ENCODE assay signal across 8 cellular contexts in genomic region chr12:27142102-27142721, GRCh38. TPM values are rescaled to one million over a fixed set of nuclear protein-coding genes. Genes with fewer than 3 reads are reported as not detected.
DNase-seq lines count a peak whose midpoint lies in the region; TF ChIP-seq lines count a peak whose summit lies in the region.

No MANE protein-coding gene starts in this region.

- H3K27me3 ChIP-seq in SK-N-SH (ENCODE audit: insufficient read depth): no peaks in the 10 kb centered on the region

- POLR2A ChIA-PET in SK-N-SH (lab: Yijun Ruan, JAX): no interaction called here

- no peak for TF ChIP-seq EP300 in SK-N-SH (IDR thresholded peaks at IDR 0.05; ENCODE audit: borderline replicate concordance in 1 of 2, low read depth in 1 of 2, low read length in 1 of 2)

- H3F3A ChIP-seq in SK-N-SH (replicated peaks; ENCODE audit: insufficient read depth): no peaks in the 10 kb centered on the region

- H3K36me3 ChIP-seq in SK-N-SH (replicated peaks in 1 of 2; ENCODE audit: control insufficient read depth in 1 of 2, insufficient read depth in 2 of 2, low read length in 1 of 2): no peaks in the 10 kb centered on the region

- no peaks in the 10 kb centered on the region for H3K79me2 ChIP-seq in SK-N-SH (ENCODE audit: insufficient read depth)

- 34% methylated on average over 3 of the region's 3 CpGs for WGBS in SK-N-SH (ENCODE audit: low lambda C conversion rate)

- no peak overlapping the region for H2AFZ ChIP-seq in SK-N-SH (ENCODE audit: low read depth)

- DNase-seq in activated T-cell treated with anti-CD3 and anti-CD28 coated beads for 24 hours (ENCODE audit: low read depth) (peak; percentile 22), NB4 (ENCODE audit: low read depth) (peak; percentile 91), SK-N-SH (peak; percentile 58), T47D (ENCODE audit: low read depth in 1 of 2, low spot score in 1 of 2) (peak; percentile 43 to 87), immature natural killer cell (peak; percentile 14 to 45 (median 40)), T1000 (lab: John Stamatoyannopoulos, UW) (no peak)
- no peak for DNase-seq in activated T-cell treated with anti-CD3 and anti-CD28 coated beads, Interleukin-2, amount 50 U/mL, for 1 hour
- peak; percentile 51 for DNase-seq in stimulated activated CD4-positive, alpha-beta T cell treated with anti-CD3 and anti-CD28 coated beads, Interleukin-15, amount 100 ng/mL, for 24 hours

- no peaks in the 10 kb centered on the region for H3K9me2 ChIP-seq in SK-N-SH

- no peaks in the 10 kb centered on the region for H3K9me3 ChIP-seq in SK-N-SH

- H3K4me2 ChIP-seq in SK-N-SH: no peak overlapping the region

- peaks cover 0 to 3% (median 0%) of the 10 kb centered on the region in 3 donors for H3K36me3 Mint-ChIP-seq in immature natural killer cell

- no peak for TF ChIP-seq POLR2A in NB4 (IDR thresholded peaks at IDR 0.05; ENCODE audit: extremely low read depth, insufficient read length)

- TF ChIP-seq CTCF in NB4 (IDR thresholded peaks at IDR 0.05; ENCODE audit: low read depth, low read length) (peak; percentile 100), SK-N-SH (IDR thresholded peaks at IDR 0.05) (peak; percentile 88)

- no peak overlapping the region for H3K27ac ChIP-seq in SK-N-SH (ENCODE audit: low read depth in 2 of 2, low read length in 1 of 2)

- H3K4me3 ChIP-seq in NB4 (ENCODE audit: low read depth, low read length): no peak overlapping the region
- H3K4me3 ChIP-seq in SK-N-SH (ENCODE audit: low read depth in 2 of 2, low read length in 1 of 2): no peak overlapping the region

- H3K27ac Mint-ChIP-seq in immature natural killer cell: peak overlapping the region in 1 of 6 donors; percentile 44

- no peaks in the 10 kb centered on the region for H4K20me1 ChIP-seq in SK-N-SH (ENCODE audit: insufficient read depth)

- CTCF ChIA-PET in SK-N-SH (lab: Yijun Ruan, JAX): interaction anchor here (0.6 to 1.4 kb wide), 12 partner anchors 10 to 164 kb away, joined by 3 to 6 read pairs (median 3); no protein-coding TSS in a partner anchor

- TF ChIP-seq RAD21 in SK-N-SH (IDR thresholded peaks at IDR 0.05; ENCODE audit: low read length): peak; percentile 77

- H3K9me3 Mint-ChIP-seq in immature natural killer cell: no peaks in the 10 kb centered on the region

- in situ Hi-C loops in T47D (cut with HindIII; ENCODE audit: low pct_unique_long_range_greater_than_20kb, low sequenced_read_pairs): no loop called here

- H3K27me3 Mint-ChIP-seq in immature natural killer cell (ENCODE audit: low read depth in 3 of 3): no peaks in the 10 kb centered on the region

- H3K4me3 Mint-ChIP-seq in immature natural killer cell: peak overlapping the region in 2 of 5 donors; percentile 11 to 42

- H3K4me1 ChIP-seq in SK-N-SH (ENCODE audit: control insufficient read depth in 1 of 2, insufficient read depth in 2 of 2, low read depth in 1 of 2, low read length in 1 of 2): no peaks in the 10 kb centered on the region

- H3K9ac ChIP-seq in SK-N-SH: no peak overlapping the region

- H3K4me1 Mint-ChIP-seq in immature natural killer cell: peaks cover 11 to 24% of the 10 kb centered on the region in 2 donors

TF ChIP-seq in SK-N-SH, 30 proteins besides CTCF, POLR2A, EP300 and RAD21:
- TF ChIP-seq MAX (IDR thresholded peaks at IDR 0.05; ENCODE audit: low read depth) (peak; percentile 19; the same call in 1 of the 2 replicates), GABPA (IDR thresholded peaks at IDR 0.05; ENCODE audit: low read depth) (no peak), SMC3 (IDR thresholded peaks at IDR 0.05; ENCODE audit: low read depth, low read length) (peak; percentile 62)

RNA-seq across cellular contexts. Expression of gene C12orf71, which starts 59.8 kb away (rescaled TPM):
- not detected in 2 replicates for polyA plus RNA-seq in SK-N-SH (2012; rRNA removed)
- polyA plus RNA-seq in SK-N-SH (2012; cell fraction: cytosol; rRNA removed): not detected in 2 replicates
- not detected in 2 replicates for polyA plus RNA-seq in SK-N-SH (2012; cell fraction: nucleus; rRNA removed)
- not detected for polyA plus RNA-seq in immature natural killer cell

Comparison
In these comparisons a context has a peak if more than half of its experiments do, and no peak if none do; other contexts are left out.
1. DNase-seq: peak in activated T-cell treated with anti-CD3 and anti-CD28 coated beads for 24 hours (single experiment), NB4 (single experiment), SK-N-SH (single experiment), T47D (2 of 2), immature natural killer cell (3 of 3) and stimulated activated CD4-positive, alpha-beta T cell treated with anti-CD3 and anti-CD28 coated beads, Interleukin-15, amount 100 ng/mL, for 24 hours (single experiment); none in activated T-cell treated with anti-CD3 and anti-CD28 coated beads, Interleukin-2, amount 50 U/mL, for 1 hour (single experiment) and T1000 (single experiment).